ENCODE assay signal across 1 cellular context in the genomic region with DNA sequence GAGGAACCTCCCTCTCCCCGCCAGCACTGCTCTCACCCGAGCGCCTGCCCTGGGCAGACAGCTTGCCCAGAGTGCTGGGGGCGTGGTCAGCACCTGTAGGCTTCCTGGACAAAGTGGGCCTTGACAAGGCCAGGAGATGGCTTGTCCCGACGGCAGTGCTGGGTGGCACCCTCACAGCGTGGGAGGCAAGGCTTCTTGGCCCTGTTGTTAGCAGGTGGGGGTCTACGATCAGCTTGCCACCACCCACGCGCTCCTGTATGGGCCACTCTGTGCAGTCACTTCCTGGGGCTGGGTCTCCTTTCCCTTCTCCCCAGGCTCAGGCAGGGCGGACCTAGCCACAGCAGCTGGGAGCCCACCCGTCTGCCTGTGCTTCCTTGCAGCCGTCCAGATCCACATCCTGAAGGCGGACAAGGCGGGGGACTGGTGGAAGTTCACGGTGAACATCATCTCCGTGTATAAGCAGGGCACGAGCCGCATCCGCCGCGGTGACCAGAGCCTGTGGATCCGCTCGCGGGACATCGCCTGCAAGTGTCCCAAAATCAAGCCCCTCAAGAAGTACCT.
TF ChIP-seq lines count a peak whose summit lies in the region.

No MANE protein-coding gene starts in this region.

TF ChIP-seq in HCT116, 20 proteins besides CTCF, POLR2A, EP300 and RAD21 (continued from another document):
- TF ChIP-seq SIN3A (IDR thresholded peaks at IDR 0.05; ENCODE audit: low read depth) (no peak), CEBPB (IDR thresholded peaks at IDR 0.05; ENCODE audit: low read depth) (no peak)
